In genomic region chr4:13829457-13829856, GRCh38 we compare ENCODE assay signal across 17 cellular contexts.
"Had no signal": no experiment of that assay in that cellular context is flagged by ENCODE, and none has a peak within 500 bp of the region (broad histone marks: within the 10 kb centered on the region; RNA-seq: fewer than 3 reads in every experiment).

No MANE protein-coding gene starts in this region.

- H3K27ac ChIP-seq: cardiac muscle cell, esophagus squamous epithelium, left ventricle myocardium inferior, prostate gland, skin epidermis, tibial nerve, WERI-Rb-1 had no signal

- H3K36me3 ChIP-seq: cardiac muscle cell, esophagus squamous epithelium, left ventricle myocardium inferior, prostate gland, tibial nerve, WERI-Rb-1 had no signal

- H3K4me3 ChIP-seq: cardiac muscle cell, esophagus squamous epithelium, left ventricle myocardium inferior, prostate gland, skin epidermis, tibial nerve had no signal

- H3K4me3 Mint-ChIP-seq: activated naive CD4-positive, alpha-beta T cell treated with anti-CD3 and anti-CD28 coated beads, Interleukin-2, amount 50 U/mL, for 24 hours; dendritic cell treated with granulocyte-macrophage colony-stimulating factor and Interleukin-4, amounts not matched to agents 40 ng/mL and 50 ng/mL, for 4 days; neural crest cell; stimulated activated naive CD8-positive, alpha-beta T cell treated with anti-CD3 and anti-CD28 coated beads, Interleukin-15, Interleukin-2, amounts not matched to agents 100 ng/mL and 50 ng/mL, for 24 hours had no signal

- H3K4me1 Mint-ChIP-seq: activated naive CD4-positive, alpha-beta T cell treated with anti-CD3 and anti-CD28 coated beads, Interleukin-2, amount 50 U/mL, for 24 hours; neural crest cell had no signal

- H3K36me3 Mint-ChIP-seq: activated naive CD4-positive, alpha-beta T cell treated with anti-CD3 and anti-CD28 coated beads, Interleukin-2, amount 50 U/mL, for 24 hours had no signal

- H3K27ac Mint-ChIP-seq: activated naive CD4-positive, alpha-beta T cell treated with anti-CD3 and anti-CD28 coated beads, Interleukin-2, amount 50 U/mL, for 24 hours; dendritic cell treated with granulocyte-macrophage colony-stimulating factor and Interleukin-4, amounts not matched to agents 40 ng/mL and 50 ng/mL, for 4 days; stimulated activated naive CD8-positive, alpha-beta T cell treated with anti-CD3 and anti-CD28 coated beads, Interleukin-15, Interleukin-2, amounts not matched to agents 100 ng/mL and 50 ng/mL, for 24 hours had no signal

- H3K4me1 ChIP-seq: esophagus squamous epithelium, prostate gland, tibial nerve had no signal

- H3K27me3 Mint-ChIP-seq: dendritic cell treated with granulocyte-macrophage colony-stimulating factor and Interleukin-4, amounts not matched to agents 40 ng/mL and 50 ng/mL, for 4 days; stimulated activated naive CD8-positive, alpha-beta T cell treated with anti-CD3 and anti-CD28 coated beads, Interleukin-15, Interleukin-2, amounts not matched to agents 100 ng/mL and 50 ng/mL, for 24 hours had no signal

- ATAC-seq: right cardiac atrium had no signal

- H3K9me3 ChIP-seq: prostate gland had no signal

- H3K27me3 ChIP-seq: cardiac muscle cell, esophagus squamous epithelium, tibial nerve had no signal

- DNase-seq: activated CD4-positive, alpha-beta T cell treated with anti-CD3 and anti-CD28 coated beads for 1 hour; activated gamma-delta T cell; amniotic stem cell; effector CD8-positive, alpha-beta T cell; esophagus squamous epithelium; head of caudate nucleus; left ventricle myocardium inferior; right cardiac atrium; WERI-Rb-1 had no signal
